In the genomic region with DNA sequence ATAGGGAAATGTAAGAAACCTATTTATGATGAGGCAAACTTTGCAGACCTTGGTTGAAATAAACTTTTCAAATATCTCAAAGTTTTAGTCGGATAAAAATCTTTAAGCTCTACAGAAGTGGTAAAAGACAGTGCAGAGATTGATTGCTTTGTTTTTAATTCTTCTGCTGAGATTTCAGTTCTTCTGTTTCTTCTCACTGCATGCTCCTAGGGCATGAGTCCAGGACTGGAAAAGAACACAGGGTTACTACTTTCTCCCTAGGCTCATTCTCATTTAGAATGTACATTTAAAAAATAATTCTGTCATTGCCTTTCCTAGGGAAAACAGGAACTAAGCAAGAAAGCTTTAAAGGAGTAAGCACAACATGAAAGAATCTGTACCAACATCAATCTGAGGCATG, we compare ENCODE assay signal across 27 cellular contexts.
"Had no signal": no experiment of that assay in that cellular context is flagged by ENCODE, and none has a peak within 500 bp of the region (broad histone marks: within the 10 kb centered on the region; RNA-seq: fewer than 3 reads in every experiment).

No MANE protein-coding gene starts in this region.

- H3K27me3 Mint-ChIP-seq: activated CD8-positive, alpha-beta memory T cell treated with anti-CD3 and anti-CD28 coated beads, Interleukin-2, amount 10 ng/mL, durations not matched to agents 7 days and 5 days; activated T-cell treated with anti-CD3 and anti-CD28 coated beads, Interleukin-2, amount 50 U/mL, for 24 hours had no signal

- H3K4me1 ChIP-seq: ascending aorta, body of pancreas had no signal

- H3K9me3 Mint-ChIP-seq: activated naive CD4-positive, alpha-beta T cell treated with anti-CD3 and anti-CD28 coated beads, Interleukin-2, amount 50 U/mL, for 24 hours; activated T-helper 1 cell treated with anti-CD3 and anti-CD28 coated beads, Interleukin-12 subunit alpha, Interleukin-12 subunit beta, Interleukin-2, Interleukin-4 antibody, amounts not matched to agents 30 ng/mL and 10 ng/mL and 1 ng/mL, durations not matched to agents 14 hours and 24 hours and 36 hours; T-helper 1 cell treated with Interleukin-12 subunit alpha and Interleukin-12 subunit beta and Interleukin-4 antibody, amounts not matched to agents 30 μg/mL and 1 μg/mL, for 36 hours had no signal

- H3K36me3 Mint-ChIP-seq: activated CD8-positive, alpha-beta memory T cell treated with anti-CD3 and anti-CD28 coated beads, Interleukin-2, amount 10 ng/mL, durations not matched to agents 7 days and 5 days; activated naive CD4-positive, alpha-beta T cell treated with anti-CD3 and anti-CD28 coated beads, Interleukin-2, amount 50 U/mL, for 24 hours; WTC11 had no signal

- H3K36me3 ChIP-seq: ascending aorta had no signal

- H3K4me1 Mint-ChIP-seq: activated CD8-positive, alpha-beta memory T cell treated with anti-CD3 and anti-CD28 coated beads, Interleukin-2, amount 10 ng/mL, durations not matched to agents 7 days and 5 days; activated naive CD4-positive, alpha-beta T cell treated with anti-CD3 and anti-CD28 coated beads, Interleukin-2, amount 50 U/mL, for 24 hours had no signal

- H3K27ac ChIP-seq: ascending aorta, body of pancreas, SK-N-MC had no signal

- ATAC-seq: activated CD8-positive, alpha-beta memory T cell treated with anti-CD3 and anti-CD28 coated beads, Interleukin-2, amount 10 ng/mL, durations not matched to agents 7 days and 5 days; body of pancreas; Panc1; Right ventricle myocardium inferior; WTC11 had no signal

- H3K4me3 Mint-ChIP-seq: activated CD8-positive, alpha-beta memory T cell treated with anti-CD3 and anti-CD28 coated beads, Interleukin-2, amount 10 ng/mL, durations not matched to agents 7 days and 5 days; activated naive CD4-positive, alpha-beta T cell treated with anti-CD3 and anti-CD28 coated beads, Interleukin-2, amount 50 U/mL, for 24 hours; activated T-cell treated with anti-CD3 and anti-CD28 coated beads, Interleukin-2, amount 50 U/mL, for 24 hours; activated T-helper 1 cell treated with anti-CD3 and anti-CD28 coated beads, Interleukin-12 subunit alpha, Interleukin-12 subunit beta, Interleukin-2, Interleukin-4 antibody, amounts not matched to agents 30 ng/mL and 10 ng/mL and 1 ng/mL, durations not matched to agents 14 hours and 24 hours and 36 hours; T-helper 1 cell treated with Interleukin-12 subunit alpha and Interleukin-12 subunit beta and Interleukin-4 antibody, amounts not matched to agents 30 μg/mL and 1 μg/mL, for 36 hours; WTC11 had no signal

- H3K9me3 ChIP-seq: ascending aorta, body of pancreas had no signal

- H3K27ac Mint-ChIP-seq: activated CD8-positive, alpha-beta memory T cell treated with anti-CD3 and anti-CD28 coated beads, Interleukin-2, amount 10 ng/mL, durations not matched to agents 7 days and 5 days; activated naive CD4-positive, alpha-beta T cell treated with anti-CD3 and anti-CD28 coated beads, Interleukin-2, amount 50 U/mL, for 24 hours; activated T-cell treated with anti-CD3 and anti-CD28 coated beads, Interleukin-2, amount 50 U/mL, for 24 hours; activated T-helper 1 cell treated with anti-CD3 and anti-CD28 coated beads, Interleukin-12 subunit alpha, Interleukin-12 subunit beta, Interleukin-2, Interleukin-4 antibody, amounts not matched to agents 30 ng/mL and 10 ng/mL and 1 ng/mL, durations not matched to agents 14 hours and 24 hours and 36 hours; T-helper 1 cell treated with Interleukin-12 subunit alpha and Interleukin-12 subunit beta and Interleukin-4 antibody, amounts not matched to agents 30 μg/mL and 1 μg/mL, for 36 hours had no signal

- H3K4me3 ChIP-seq: ascending aorta, body of pancreas, SK-N-MC had no signal

- H3K27me3 ChIP-seq: ascending aorta, body of pancreas had no signal

- DNase-seq: activated CD4-positive, alpha-beta T cell treated with anti-CD3 and anti-CD28 coated beads for 48 hours; activated CD4-positive, alpha-beta T cell treated with anti-CD3 and anti-CD28 coated beads, Interleukin-2, amount 50 U/mL, for 4 hours; activated CD4-positive, CD25-positive, alpha-beta regulatory T cell treated with anti-CD3 and anti-CD28 coated beads, Interleukin-2, amount 50 U/mL, for 72 hours; activated CD8-positive, alpha-beta memory T cell treated with anti-CD3 and anti-CD28 coated beads, Interleukin-2, amount 10 ng/mL, durations not matched to agents 7 days and 5 days; activated effector memory CD4-positive, alpha-beta T cell treated with Interleukin-2 at 50 U/mL for 16 hours; activated naive CD4-positive, alpha-beta T cell; activated T-cell treated with anti-CD3 and anti-CD28 coated beads, Interleukin-2, amount 50 U/mL, for 24 hours; body of pancreas; IMR-90; KBM-7; NCI-H1092 treated with DMSO at 0.1 percent for 48 hours; NCI-H1436; NCI-H187; NCI-H2081; NCI-H510A treated with DMSO at 0.1 percent for 48 hours; NCI-H69; NK-92 treated with Interleukin-12 subunit alpha and Interleukin-12 subunit beta, amount 100 ng/mL, for 24 hours; OCI-M1; RPMI8226 had no signal
